ENCODE assay signal across 8 cellular contexts in genomic region chr16:29675811-29676643, GRCh38. TPM values are rescaled to one million over a fixed set of nuclear protein-coding genes. Genes with fewer than 3 reads are reported as not detected.
A peak's percentile ranks its signal among the peaks of the same experiment; 100 is the strongest.
DNase-seq lines count a peak whose midpoint lies in the region; ATAC-seq and TF ChIP-seq lines count a peak whose summit lies in the region.

No MANE protein-coding gene starts in this region.

- H3K9me3 Mint-ChIP-seq in neural crest cell (no peaks in the 10 kb centered on the region), glutamatergic neuron (ENCODE audit: unreplicated experiment) (no peaks in the 10 kb centered on the region)

- WGBS in mammary epithelial cell (ENCODE audit: low coverage, missing lambda C conversion rate): 43% methylated on average over 2 of the region's 3 CpGs

- H3K36me3 ChIP-seq in mammary epithelial cell (ENCODE audit: insufficient read depth, low read length) (no peaks in the 10 kb centered on the region), tibial artery (no peaks in the 10 kb centered on the region)

- H3K79me2 ChIP-seq in mammary epithelial cell (ENCODE audit: insufficient read depth, low read length): no peaks in the 10 kb centered on the region

- H3K27ac ChIP-seq in mammary epithelial cell (ENCODE audit: insufficient read depth, low read depth, low read length) (no peak overlapping the region), tibial artery (no peak overlapping the region)

- H3K4me2 ChIP-seq in mammary epithelial cell (ENCODE audit: insufficient read depth, low read depth, low read length): no peak overlapping the region

- H3K9me3 ChIP-seq in mammary epithelial cell (replicated peaks; ENCODE audit: insufficient read depth, low read length) (no peaks in the 10 kb centered on the region), tibial artery (no peaks in the 10 kb centered on the region)

- H3K27me3 ChIP-seq in mammary epithelial cell (ENCODE audit: insufficient read depth, low read length): no peaks in the 10 kb centered on the region
- H3K27me3 ChIP-seq in tibial artery: peaks cover 0 to 11% of the 10 kb centered on the region in 2 donors

- H3K9ac ChIP-seq in mammary epithelial cell (ENCODE audit: insufficient read depth, low read length): no peak overlapping the region

- TF ChIP-seq CTCF in mammary epithelial cell (conservative IDR thresholded peaks at IDR 0.05 in 1 of 2, IDR thresholded peaks at IDR 0.05 in 1 of 2; ENCODE audit: extremely low read depth in 1 of 2, insufficient read depth in 1 of 2, low read depth in 1 of 2, low read length in 2 of 2) (no peak), neural crest cell (conservative IDR thresholded peaks at IDR 0.05) (no peak), tibial artery (IDR thresholded peaks at IDR 0.05) (no peak), glutamatergic neuron (IDR thresholded peaks at IDR 0.05; ENCODE audit: partially characterized antibody, unreplicated experiment) (no peak)

- no peak overlapping the region for H2AFZ ChIP-seq in mammary epithelial cell (ENCODE audit: low read depth, low read length)

- peaks cover 25% of the 10 kb centered on the region for H3K4me1 Mint-ChIP-seq in neural crest cell
- peaks cover 8% of the 10 kb centered on the region for H3K4me1 Mint-ChIP-seq in glutamatergic neuron (ENCODE audit: low read depth, unreplicated experiment)

- dilution Hi-C loops in mammary epithelial cell (cut with HindIII; ENCODE audit: low sequenced_read_pairs): no loop called here

- no peaks in the 10 kb centered on the region for H3K27me3 Mint-ChIP-seq in neural crest cell (ENCODE audit: low read depth)
- H3K27me3 Mint-ChIP-seq in glutamatergic neuron (ENCODE audit: unreplicated experiment): no peaks in the 10 kb centered on the region

- H4K20me1 ChIP-seq in mammary epithelial cell (ENCODE audit: insufficient read depth, low read length): no peaks in the 10 kb centered on the region

- BruUV-seq in mammary epithelial cell (replicated peaks; lab: Mats Ljungman, UMichigan): no TSS peak

- H3K36me3 Mint-ChIP-seq in neural crest cell (ENCODE audit: low read depth) (peaks cover 4% of the 10 kb centered on the region), glutamatergic neuron (ENCODE audit: unreplicated experiment) (no peaks in the 10 kb centered on the region)

- CTCF ChIA-PET in mammary epithelial cell (lab: Charles Lee; ENCODE audit: low non-redundant PET): no interaction called here

- H3K4me3 Mint-ChIP-seq in neural crest cell (peak overlapping the region; percentile 41), glutamatergic neuron (ENCODE audit: unreplicated experiment) (no peak overlapping the region)

- in situ Hi-C loops in mammary epithelial cell (cut with MboI; ENCODE audit: low sequenced_read_pairs in 2 of 2): no loop called here

- peak; percentile 80 for DNase-seq in SIG-M5 treated with dmso at 0.1 percent for 504 hours (lab: John Stamatoyannopoulos, UW; ENCODE audit: unreplicated experiment)
- DNase-seq in SIG-M5 (lab: John Stamatoyannopoulos, UW): no peak
- DNase-seq in NCI-H460 (ENCODE audit: extremely low read depth, low read depth): peak; percentile 8
- DNase-seq in mammary epithelial cell: peak; percentile 11
- DNase-seq in neural crest cell (ENCODE audit: low read depth, low spot score): no peak
- no peak for DNase-seq in tibial artery
- DNase-seq in glutamatergic neuron: no peak

- intact Hi-C loops in mammary epithelial cell (cut with micrococcal nuclease): no loop called here
- intact Hi-C loops in tibial artery (cut with DNase I; ENCODE audit: low total_unique reads): no loop called here

- H3K4me3 ChIP-seq in mammary epithelial cell (replicated peaks in 1 of 3; ENCODE audit: insufficient read depth in 1 of 3, low read depth in 2 of 3, low read length in 3 of 3) (no peak overlapping the region), tibial artery (no peak overlapping the region)

- no peak overlapping the region for H3K27ac Mint-ChIP-seq in neural crest cell (ENCODE audit: unreplicated experiment)
- H3K27ac Mint-ChIP-seq in glutamatergic neuron (ENCODE audit: unreplicated experiment): no peak overlapping the region

- ATAC-seq in GM19455 (IDR thresholded peaks at IDR 0.05; ENCODE audit: unreplicated experiment): no peak

- H3K4me1 ChIP-seq in mammary epithelial cell (ENCODE audit: insufficient read depth, low read length) (no peaks in the 10 kb centered on the region), tibial artery (peaks cover 0 to 6% (median 0%) of the 10 kb centered on the region in 4 donors)

RNA-seq across cellular contexts. Expression of gene QPRT, which starts 3.0 kb away (rescaled TPM):
- total RNA-seq in NCI-H460 (2014; rRNA removed; shearing (Covaris generic)): 0.42 and 1.7 TPM in 2 replicates
- polyA plus RNA-seq in NCI-H460 (2014; cell fraction: nucleus; rRNA removed): 1.9 and 2.7 TPM in 2 replicates
- total RNA-seq in mammary epithelial cell: under 1 TPM; 0.12 to 0.33 TPM
- 1.00 TPM for polyA plus RNA-seq in mammary epithelial cell
- 8.8 TPM for polyA minus RNA-seq in mammary epithelial cell
- total RNA-seq in neural crest cell: 77.3 and 79.5 TPM in 2 replicates
- 34.7 TPM for total RNA-seq in glutamatergic neuron (ENCODE audit: unreplicated experiment)

RNA-seq across cellular contexts. Expression of gene SPN, which starts 13.0 kb away (rescaled TPM):
- total RNA-seq in NCI-H460 (2014; rRNA removed; shearing (Covaris generic)): not detected in 2 replicates
- polyA plus RNA-seq in NCI-H460 (2014; cell fraction: nucleus; rRNA removed): not detected in 2 replicates
- total RNA-seq in mammary epithelial cell: not detected
- polyA plus RNA-seq in mammary epithelial cell: not detected
- polyA minus RNA-seq in mammary epithelial cell: not detected
- 0.07 and 0.16 TPM in 2 replicates for total RNA-seq in neural crest cell
- 0.27 TPM for total RNA-seq in glutamatergic neuron (ENCODE audit: unreplicated experiment)

Comparison
In these comparisons a context has a peak if more than half of its experiments do, and no peak if none do; other contexts are left out.
1. DNase-seq: peak in SIG-M5 treated with dmso at 0.1 percent for 504 hours (single experiment), NCI-H460 (single experiment) and mammary epithelial cell (single experiment); none in SIG-M5 (single experiment), neural crest cell (single experiment), tibial artery (0 of 2) and glutamatergic neuron (single experiment).
2. RNA of gene QPRT, which starts 3.0 kb away (total RNA-seq): 77.3 to 79.5 TPM in neural crest cell and 34.7 TPM in glutamatergic neuron (single experiment); 0.42 to 1.7 TPM in NCI-H460 and 0.12 to 0.33 TPM in mammary epithelial cell; every median in the first group is over 10 times any median in the second.